In the genomic region with DNA sequence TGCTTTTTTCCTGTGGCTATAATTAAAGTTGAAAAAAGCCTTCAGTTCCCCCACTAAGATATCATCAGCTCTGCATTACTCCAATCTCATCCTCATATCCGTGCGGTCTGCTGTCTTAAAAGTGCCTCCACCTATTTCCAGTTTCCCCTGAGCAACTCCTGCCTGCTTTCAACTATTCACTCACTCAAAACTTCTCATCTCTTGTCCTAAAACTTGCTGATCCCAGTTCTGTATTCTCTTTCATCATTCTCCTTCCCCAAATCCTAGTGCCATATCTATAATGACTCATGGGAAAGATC, we compare ENCODE assay signal across 19 cellular contexts. TPM values are rescaled to one million over a fixed set of nuclear protein-coding genes. Genes with fewer than 3 reads are reported as not detected.
DNase-seq lines count a peak whose midpoint lies in the region; FAIRE-seq and TF ChIP-seq lines count a peak whose summit lies in the region.
"Had no signal": no experiment of that assay in that cellular context is flagged by ENCODE, and none has a peak within 500 bp of the region (broad histone marks: within the 10 kb centered on the region; RNA-seq: fewer than 3 reads in every experiment).

No MANE protein-coding gene starts in this region.

- H3K4me1 Mint-ChIP-seq in activated T-helper 2 cell treated with anti-CD3 and anti-CD28 coated beads, Interferon-gamma antibody, Interleukin-2, Interleukin-4, amounts not matched to agents 10 μg/mL and 5 μg/mL and 100 μg/mL, durations not matched to agents 14 hours and 24 hours and 36 hours (ENCODE audit: low read depth), result peaks cover 22% of the 10 kb centered on the region
- H3K4me1 Mint-ChIP-seq: B cell, neural crest cell had no signal

- H3K9me2 ChIP-seq in hepatocyte (replicated peaks; ENCODE audit: insufficient read depth), result no peaks in the 10 kb centered on the region

- H3K4me3 ChIP-seq in AG04450 (ENCODE audit: low read depth, low read length) (no peak overlapping the region), hepatocyte (no peak overlapping the region)
- H3K4me3 ChIP-seq: upper lobe of right lung had no signal

- no peak for TF ChIP-seq CTCF in AG04450 (IDR thresholded peaks at IDR 0.05; ENCODE audit: low read depth, low read length)
- no peak for TF ChIP-seq CTCF in hepatocyte (IDR thresholded peaks at IDR 0.05; ENCODE audit: poor library complexity)
- no peak for TF ChIP-seq CTCF in D721Med (IDR thresholded peaks at IDR 0.05; ENCODE audit: insufficient read depth, missing control alignments)

- no peak overlapping the region for H3K4me2 ChIP-seq in hepatocyte

- peaks cover 45% of the 10 kb centered on the region for H3K36me3 Mint-ChIP-seq in activated T-helper 2 cell treated with anti-CD3 and anti-CD28 coated beads, Interferon-gamma antibody, Interleukin-2, Interleukin-4, amounts not matched to agents 10 μg/mL and 5 μg/mL and 100 μg/mL, durations not matched to agents 14 hours and 24 hours and 36 hours (ENCODE audit: low read depth)

- FAIRE-seq in D721Med (lab: Jason Lieb, UNC), result no peak

- no peaks in the 10 kb centered on the region for H3K4me1 ChIP-seq in hepatocyte (ENCODE audit: insufficient read depth)
- H3K4me1 ChIP-seq: upper lobe of right lung had no signal

- no peaks in the 10 kb centered on the region for H3K27me3 ChIP-seq in AG04450 (ENCODE audit: control insufficient read depth, insufficient read depth, low read length)
- no peaks in the 10 kb centered on the region for H3K27me3 ChIP-seq in hepatocyte
- H3K27me3 ChIP-seq: upper lobe of right lung had no signal

- H2AFZ ChIP-seq in hepatocyte, result no peak overlapping the region

- no peaks in the 10 kb centered on the region for H3K36me3 ChIP-seq in hepatocyte (replicated peaks; ENCODE audit: insufficient read depth, low read depth)
- H3K36me3 ChIP-seq: upper lobe of right lung had no signal

- H3K9me3 ChIP-seq in AG04450 (ENCODE audit: control insufficient read depth, insufficient read depth, low read length) (no peaks in the 10 kb centered on the region), hepatocyte (ENCODE audit: low read depth) (no peaks in the 10 kb centered on the region)
- H3K9me3 ChIP-seq: upper lobe of right lung had no signal

- no peaks in the 10 kb centered on the region for H3K9me3 Mint-ChIP-seq in activated T-helper 2 cell treated with anti-CD3 and anti-CD28 coated beads, Interferon-gamma antibody, Interleukin-2, Interleukin-4, amounts not matched to agents 10 μg/mL and 5 μg/mL and 100 μg/mL, durations not matched to agents 14 hours and 24 hours and 36 hours
- H3K9me3 Mint-ChIP-seq: memory B cell, neural crest cell had no signal

- peaks cover 5% of the 10 kb centered on the region for H4K20me1 ChIP-seq in hepatocyte (ENCODE audit: insufficient read depth, poor library complexity, severe bottlenecking)

- intact Hi-C loops in activated T-helper 2 cell treated with anti-CD3 and anti-CD28 coated beads, Interferon-gamma antibody, Interleukin-2, Interleukin-4, amounts not matched to agents 10 μg/mL and 5 μg/mL and 100 μg/mL, durations not matched to agents 14 hours and 24 hours and 36 hours (cut with micrococcal nuclease), result no loop called here

- no peak overlapping the region for H3K4me3 Mint-ChIP-seq in activated T-helper 2 cell treated with anti-CD3 and anti-CD28 coated beads, Interferon-gamma antibody, Interleukin-2, Interleukin-4, amounts not matched to agents 10 μg/mL and 5 μg/mL and 100 μg/mL, durations not matched to agents 14 hours and 24 hours and 36 hours (ENCODE audit: low read depth)
- H3K4me3 Mint-ChIP-seq: B cell, memory B cell, neural crest cell had no signal

- peak overlapping the region; percentile 67 for H3K27ac Mint-ChIP-seq in activated T-helper 2 cell treated with anti-CD3 and anti-CD28 coated beads, Interferon-gamma antibody, Interleukin-2, Interleukin-4, amounts not matched to agents 10 μg/mL and 5 μg/mL and 100 μg/mL, durations not matched to agents 14 hours and 24 hours and 36 hours
- H3K27ac Mint-ChIP-seq: B cell, memory B cell had no signal

- peak overlapping the region; percentile 88 for H3K27ac ChIP-seq in AG04450 (ENCODE audit: low read depth, low read length)
- peak overlapping the region; percentile 13 for H3K27ac ChIP-seq in hepatocyte
- H3K27ac ChIP-seq: upper lobe of right lung had no signal

- POLR2A ChIA-PET in AG04450 (lab: Yijun Ruan, JAX), result interaction anchor here (0.9 to 1.3 kb wide), 2 partner anchors 20 to 63 kb away, joined by 3 read pairs; a partner anchor contains a TSS

- no peak for DNase-seq in AG04450 (ENCODE audit: low read depth, low spot score)
- DNase-seq in HCEC 1CT, result peak; percentile 41
- DNase-seq in activated T-helper 2 cell treated with anti-CD3 and anti-CD28 coated beads, Interferon-gamma antibody, Interleukin-2, Interleukin-4, amounts not matched to agents 10 μg/mL and 5 μg/mL and 100 μg/mL, durations not matched to agents 14 hours and 24 hours and 36 hours (ENCODE audit: low spot score), result no peak
- no peak for DNase-seq in hepatocyte (ENCODE audit: low spot score)
- DNase-seq in cerebellum (ENCODE audit: low spot score), result no peak
- DNase-seq in SK-N-DZ (ENCODE audit: low spot score), result no peak
- no peak for DNase-seq in D721Med (ENCODE audit: insufficient read length, low spot score)
- DNase-seq: activated CD4-positive, alpha-beta T cell treated with anti-CD3 and anti-CD28 coated beads, Interleukin-2, amount 50 U/mL, for 4 hours; activated gamma-delta T cell; DMS79; glutamatergic neuron; NCI-H1048; NCI-H82; RPMI8226; stimulated activated CD4-positive, alpha-beta T cell treated with anti-CD3 and anti-CD28 coated beads, Interleukin-2, amount 100 ng/mL, for 48 hours; upper lobe of right lung had no signal

- whole genome bisulfite sequencing in hepatocyte (ENCODE audit: low lambda C conversion rate, missing lambda C conversion rate), result 77% methylated on average over 2 of the region's 2 CpGs

- no peaks in the 10 kb centered on the region for H3K27me3 Mint-ChIP-seq in activated T-helper 2 cell treated with anti-CD3 and anti-CD28 coated beads, Interferon-gamma antibody, Interleukin-2, Interleukin-4, amounts not matched to agents 10 μg/mL and 5 μg/mL and 100 μg/mL, durations not matched to agents 14 hours and 24 hours and 36 hours (ENCODE audit: low read depth)
- H3K27me3 Mint-ChIP-seq: B cell, memory B cell had no signal

- H3K79me2 ChIP-seq in hepatocyte, result peaks cover 75% of the 10 kb centered on the region

- CTCF ChIA-PET in AG04450 (lab: Charles Lee), result interaction anchor here (1.0 kb wide), 1 partner anchor 8 kb away, joined by 3 read pairs; no protein-coding TSS in a partner anchor

RNA-seq across cellular contexts. Expression of a gene that starts 20.0 kb away (rescaled TPM):
- polyA plus RNA-seq in AG04450 (2011; rRNA removed), result 50.6 and 53.0 TPM in 2 replicates
- 49.6 and 58.3 TPM in 2 replicates for polyA minus RNA-seq in AG04450 (2011; rRNA and poly(A)+ RNA removed)
- total RNA-seq in activated T-helper 2 cell treated with anti-CD3 and anti-CD28 coated beads, Interferon-gamma antibody, Interleukin-2, Interleukin-4, amounts not matched to agents 10 μg/mL and 5 μg/mL and 100 μg/mL, durations not matched to agents 14 hours and 24 hours and 36 hours, result 26.7 and 27.1 TPM in 2 replicates
- total RNA-seq in hepatocyte, result 19.1 and 19.6 TPM in 2 replicates
- polyA plus RNA-seq in hepatocyte, result 16.9 and 20.1 TPM in 2 replicates
- 12.7 TPM for total RNA-seq in cerebellum
- polyA plus RNA-seq in SK-N-DZ (2014; cell fraction: cytosol; rRNA removed), result 4.3 and 5.4 TPM in 2 replicates
- polyA plus RNA-seq in SK-N-DZ (2014; cell fraction: nucleus; rRNA removed), result 8.6 and 9.7 TPM in 2 replicates
